ENCODE assay signal across 8 cellular contexts in genomic region chr18:11819938-11820337, GRCh38.
"Had no signal": no experiment of that assay in that cellular context is flagged by ENCODE, and none has a peak within 500 bp of the region (broad histone marks: within the 10 kb centered on the region; RNA-seq: fewer than 3 reads in every experiment).

No MANE protein-coding gene starts in this region.

- H3K27ac ChIP-seq: GM23248 had no signal

- H3K4me1 ChIP-seq: HAP-1 had no signal

- H3K9ac ChIP-seq: GM23248 had no signal

- H3K9me3 ChIP-seq: HAP-1 had no signal

- FAIRE-seq: HTR-8/SVneo had no signal

- H2AFZ ChIP-seq: GM23248 had no signal

- DNase-seq: GM23248, GOT3, H7, IMR-90, KBM-7 had no signal

- ATAC-seq: HCT116 had no signal

- H3K4me3 ChIP-seq: GM23248, HAP-1 had no signal

- H3K36me3 ChIP-seq: HAP-1 had no signal
